ENCODE assay signal across 1 cellular context in genomic region chr18:33744032-33744697, GRCh38.
TF ChIP-seq lines count a peak whose summit lies in the region.

No MANE protein-coding gene starts in this region.

TF ChIP-seq in H1, 55 proteins besides CTCF, POLR2A, EP300 and RAD21:
- TF ChIP-seq TAF7 (optimal IDR thresholded peaks at IDR 0.05; ENCODE audit: borderline replicate concordance, low read depth, low read length) (no peak), EGR1 (IDR thresholded peaks at IDR 0.05; ENCODE audit: borderline replicate concordance, low read depth, low read length) (no peak), BRCA1 (IDR thresholded peaks at IDR 0.05; ENCODE audit: low read depth, low read length) (no peak)
